In the genomic region with DNA sequence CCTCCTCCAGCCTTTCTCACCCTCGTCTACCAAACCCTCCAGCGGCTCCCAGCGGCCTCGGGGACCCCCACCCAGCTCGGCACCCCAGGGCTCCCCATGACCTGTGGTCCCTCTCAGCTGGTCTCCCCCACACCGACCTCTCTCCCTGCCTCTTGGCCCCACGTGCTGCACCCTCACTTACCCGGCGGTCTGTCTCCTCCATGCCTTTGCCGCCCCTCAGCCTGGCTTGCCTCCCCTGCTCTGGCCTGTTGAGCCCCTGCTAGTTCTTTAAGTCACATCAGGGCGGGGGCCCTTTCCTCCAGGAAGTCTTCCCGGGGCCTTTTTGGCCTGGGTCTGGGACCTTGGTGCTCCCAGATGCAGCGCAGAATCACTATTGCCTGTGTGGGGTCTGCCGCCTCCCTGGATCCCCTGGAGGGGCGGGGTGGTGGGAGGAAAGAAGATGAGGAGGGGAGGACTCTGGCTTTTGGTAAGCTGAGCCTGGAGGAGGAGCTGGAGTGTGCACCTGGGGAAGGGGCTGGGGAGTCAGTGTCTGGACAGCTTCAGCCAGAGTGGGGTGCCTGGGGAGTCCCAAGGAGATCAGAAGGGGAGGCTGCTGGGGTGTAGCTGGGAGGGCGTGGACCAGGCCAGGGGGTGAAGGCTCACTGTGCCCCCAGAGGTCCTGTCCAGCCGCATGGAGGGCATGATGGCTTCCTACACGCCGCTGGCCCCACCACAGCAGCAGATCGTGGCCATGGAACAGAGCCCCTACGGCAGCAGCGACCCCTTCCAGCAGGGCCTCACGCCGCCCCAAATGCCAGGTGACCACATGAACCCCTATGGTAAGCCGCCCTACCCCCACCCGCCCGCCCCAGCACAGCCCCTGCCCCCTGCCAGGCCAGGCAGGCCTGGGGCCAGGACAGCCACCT, we compare ENCODE assay signal across 17 cellular contexts.
DNase-seq lines count a peak whose midpoint lies in the region; ATAC-seq and TF ChIP-seq lines count a peak whose summit lies in the region.
"Had no signal": no experiment of that assay in that cellular context is flagged by ENCODE, and none has a peak within 500 bp of the region (broad histone marks: within the 10 kb centered on the region; RNA-seq: fewer than 3 reads in every experiment).

No MANE protein-coding gene starts in this region.

- H3K27ac ChIP-seq in sigmoid colon, result no peak overlapping the region
- H3K27ac ChIP-seq: KMS-11 had no signal

- no peaks in the 10 kb centered on the region for H3K9me3 ChIP-seq in sigmoid colon

- no peaks in the 10 kb centered on the region for H3K36me3 Mint-ChIP-seq in activated CD4-positive, alpha-beta T cell treated with anti-CD3 and anti-CD28 coated beads for 36 hours (ENCODE audit: low read depth)
- no peaks in the 10 kb centered on the region for H3K36me3 Mint-ChIP-seq in activated CD4-positive, alpha-beta T cell treated with anti-CD3 and anti-CD28 coated beads, Interleukin-2, amount 10 ng/mL, durations not matched to agents 24 days and 14 days (ENCODE audit: low read depth)
- H3K36me3 Mint-ChIP-seq in WTC11 (no peaks in the 10 kb centered on the region), glutamatergic neuron (ENCODE audit: unreplicated experiment) (peaks cover 3% of the 10 kb centered on the region)
- H3K36me3 Mint-ChIP-seq: CD4-positive, alpha-beta memory T cell had no signal

- no peak for TF ChIP-seq POLR2A in sigmoid colon (IDR thresholded peaks at IDR 0.05)

- CTCF ChIA-PET in activated CD4-positive, alpha-beta T cell treated with anti-CD3 and anti-CD28 coated beads for 36 hours (lab: Charles Lee), result interaction anchor here (0.6 to 1.9 kb wide), 4 partner anchors 8 to 87 kb away, joined by 3 to 12 read pairs (median 5); no protein-coding TSS in a partner anchor
- CTCF ChIA-PET in WTC11 (lab: Charles Lee), result interaction anchor here (0.8 to 2.3 kb wide), 11 partner anchors 7 to 318 kb away, joined by 3 to 18 read pairs (median 4); no protein-coding TSS in a partner anchor

- H3K36me3 ChIP-seq in sigmoid colon, result no peaks in the 10 kb centered on the region

- ATAC-seq in activated CD4-positive, alpha-beta T cell treated with anti-CD3 and anti-CD28 coated beads for 36 hours, result no peak
- ATAC-seq in WTC11 (no peak), HG03439 (IDR thresholded peaks at IDR 0.05; ENCODE audit: unreplicated experiment) (no peak)

- 79 to 86% methylated on average over 27 of the region's 27 CpGs for WGBS in sigmoid colon, 2 donors

- POLR2A ChIA-PET in activated CD4-positive, alpha-beta T cell treated with anti-CD3 and anti-CD28 coated beads for 36 hours (lab: Charles Lee), result no interaction called here
- POLR2A ChIA-PET in WTC11 (lab: Charles Lee), result no interaction called here

- TF ChIP-seq CTCF in WTC11 (IDR thresholded peaks at IDR 0.05) (no peak), sigmoid colon (IDR thresholded peaks at IDR 0.05) (no peak), glutamatergic neuron (IDR thresholded peaks at IDR 0.05; ENCODE audit: partially characterized antibody, unreplicated experiment) (no peak)

- H3K27me3 ChIP-seq in sigmoid colon, result peaks cover 0 to 16% (median 0%) of the 10 kb centered on the region in 3 donors

- H3K4me1 ChIP-seq in sigmoid colon, result no peaks in the 10 kb centered on the region

- H3K4me3 Mint-ChIP-seq in activated CD4-positive, alpha-beta T cell treated with anti-CD3 and anti-CD28 coated beads for 36 hours, result no peak overlapping the region
- no peak overlapping the region for H3K4me3 Mint-ChIP-seq in activated CD4-positive, alpha-beta T cell treated with anti-CD3 and anti-CD28 coated beads, Interleukin-2, amount 10 ng/mL, durations not matched to agents 24 days and 14 days
- H3K4me3 Mint-ChIP-seq in WTC11, result no peak overlapping the region
- no peak overlapping the region for H3K4me3 Mint-ChIP-seq in glutamatergic neuron (ENCODE audit: unreplicated experiment)
- H3K4me3 Mint-ChIP-seq: CD4-positive, alpha-beta memory T cell; HFFc6 had no signal

- no peak overlapping the region for H3K4me3 ChIP-seq in sigmoid colon

- TF ChIP-seq EP300 in sigmoid colon (IDR thresholded peaks at IDR 0.05), result no peak

- H3K9me3 Mint-ChIP-seq in activated CD4-positive, alpha-beta T cell treated with anti-CD3 and anti-CD28 coated beads for 36 hours (ENCODE audit: low read depth), result no peaks in the 10 kb centered on the region
- H3K9me3 Mint-ChIP-seq in activated CD4-positive, alpha-beta T cell treated with anti-CD3 and anti-CD28 coated beads, Interleukin-2, amount 10 ng/mL, durations not matched to agents 24 days and 14 days, result no peaks in the 10 kb centered on the region
- H3K9me3 Mint-ChIP-seq in WTC11 (no peaks in the 10 kb centered on the region), glutamatergic neuron (ENCODE audit: unreplicated experiment) (peaks cover 2% of the 10 kb centered on the region)
- H3K9me3 Mint-ChIP-seq: CD4-positive, alpha-beta memory T cell; HFFc6 had no signal

- H3K27ac Mint-ChIP-seq in activated CD4-positive, alpha-beta T cell treated with anti-CD3 and anti-CD28 coated beads for 36 hours, result no peak overlapping the region
- H3K27ac Mint-ChIP-seq in activated CD4-positive, alpha-beta T cell treated with anti-CD3 and anti-CD28 coated beads, Interleukin-2, amount 10 ng/mL, durations not matched to agents 24 days and 14 days, result no peak overlapping the region
- H3K27ac Mint-ChIP-seq in WTC11 (no peak overlapping the region), glutamatergic neuron (ENCODE audit: unreplicated experiment) (no peak overlapping the region)
- H3K27ac Mint-ChIP-seq: CD4-positive, alpha-beta memory T cell; HFFc6 had no signal

- peak; percentile 2 for DNase-seq in activated CD4-positive, alpha-beta T cell treated with anti-CD3 and anti-CD28 coated beads for 36 hours
- no peak for DNase-seq in activated CD4-positive, alpha-beta T cell treated with anti-CD3 and anti-CD28 coated beads, Interleukin-2, amount 10 ng/mL, durations not matched to agents 24 days and 14 days
- DNase-seq in WTC11 (ENCODE audit: low spot score) (peak; percentile 11), islet precursor cell (peak; percentile 52), sigmoid colon (peak; percentile 52), NCI-H774 (lab: John Stamatoyannopoulos, UW) (no peak), glutamatergic neuron (no peak)
- DNase-seq: CD4-positive, alpha-beta memory T cell; DMS79 treated with DMSO at 0.1 percent for 48 hours; GOT3; HFFc6; NCI-H146; NCI-H2081; NCI-H748 treated with DMSO at 0.1 percent for 48 hours; RPMI8226 had no signal

- H3K27me3 Mint-ChIP-seq in activated CD4-positive, alpha-beta T cell treated with anti-CD3 and anti-CD28 coated beads for 36 hours, result peaks cover 6% of the 10 kb centered on the region
- H3K27me3 Mint-ChIP-seq in activated CD4-positive, alpha-beta T cell treated with anti-CD3 and anti-CD28 coated beads, Interleukin-2, amount 10 ng/mL, durations not matched to agents 24 days and 14 days, result peaks cover 3% of the 10 kb centered on the region
- H3K27me3 Mint-ChIP-seq in WTC11 (ENCODE audit: low read depth) (peaks cover 9% of the 10 kb centered on the region), glutamatergic neuron (ENCODE audit: unreplicated experiment) (peaks cover 11% of the 10 kb centered on the region)

- intact Hi-C loops in activated CD4-positive, alpha-beta T cell treated with anti-CD3 and anti-CD28 coated beads for 36 hours (cut with DNase I, micrococcal nuclease), result no loop called here
- intact Hi-C loops in activated CD4-positive, alpha-beta T cell treated with anti-CD3 and anti-CD28 coated beads, Interleukin-2, amount 10 ng/mL, durations not matched to agents 24 days and 14 days (cut with micrococcal nuclease), result no loop called here
- intact Hi-C loops in sigmoid colon (cut with DNase I), result no loop called here

- no peaks in the 10 kb centered on the region for H3K4me1 Mint-ChIP-seq in activated CD4-positive, alpha-beta T cell treated with anti-CD3 and anti-CD28 coated beads for 36 hours
- H3K4me1 Mint-ChIP-seq in activated CD4-positive, alpha-beta T cell treated with anti-CD3 and anti-CD28 coated beads, Interleukin-2, amount 10 ng/mL, durations not matched to agents 24 days and 14 days, result no peaks in the 10 kb centered on the region
- H3K4me1 Mint-ChIP-seq in WTC11 (no peaks in the 10 kb centered on the region; the same call in 1 of the 2 replicates), glutamatergic neuron (ENCODE audit: low read depth, unreplicated experiment) (no peaks in the 10 kb centered on the region)
- H3K4me1 Mint-ChIP-seq: CD4-positive, alpha-beta memory T cell had no signal

TF ChIP-seq in WTC11, 78 proteins besides CTCF, POLR2A, EP300 and RAD21 (continues in another document):
- TF ChIP-seq, protein P1, sequence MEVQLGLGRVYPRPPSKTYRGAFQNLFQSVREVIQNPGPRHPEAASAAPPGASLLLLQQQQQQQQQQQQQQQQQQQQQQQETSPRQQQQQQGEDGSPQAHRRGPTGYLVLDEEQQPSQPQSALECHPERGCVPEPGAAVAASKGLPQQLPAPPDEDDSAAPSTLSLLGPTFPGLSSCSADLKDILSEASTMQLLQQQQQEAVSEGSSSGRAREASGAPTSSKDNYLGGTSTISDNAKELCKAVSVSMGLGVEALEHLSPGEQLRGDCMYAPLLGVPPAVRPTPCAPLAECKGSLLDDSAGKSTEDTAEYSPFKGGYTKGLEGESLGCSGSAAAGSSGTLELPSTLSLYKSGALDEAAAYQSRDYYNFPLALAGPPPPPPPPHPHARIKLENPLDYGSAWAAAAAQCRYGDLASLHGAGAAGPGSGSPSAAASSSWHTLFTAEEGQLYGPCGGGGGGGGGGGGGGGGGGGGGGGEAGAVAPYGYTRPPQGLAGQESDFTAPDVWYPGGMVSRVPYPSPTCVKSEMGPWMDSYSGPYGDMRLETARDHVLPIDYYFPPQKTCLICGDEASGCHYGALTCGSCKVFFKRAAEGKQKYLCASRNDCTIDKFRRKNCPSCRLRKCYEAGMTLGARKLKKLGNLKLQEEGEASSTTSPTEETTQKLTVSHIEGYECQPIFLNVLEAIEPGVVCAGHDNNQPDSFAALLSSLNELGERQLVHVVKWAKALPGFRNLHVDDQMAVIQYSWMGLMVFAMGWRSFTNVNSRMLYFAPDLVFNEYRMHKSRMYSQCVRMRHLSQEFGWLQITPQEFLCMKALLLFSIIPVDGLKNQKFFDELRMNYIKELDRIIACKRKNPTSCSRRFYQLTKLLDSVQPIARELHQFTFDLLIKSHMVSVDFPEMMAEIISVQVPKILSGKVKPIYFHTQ (CRISPR knock-in tag; IDR thresholded peaks at IDR 0.05), result no peak

Comparison
In these comparisons a context has a peak if more than half of its experiments do, and no peak if none do; other contexts are left out.
1. DNase-seq: peak in activated CD4-positive, alpha-beta T cell treated with anti-CD3 and anti-CD28 coated beads for 36 hours (single experiment), WTC11 (single experiment), islet precursor cell (single experiment) and sigmoid colon (single experiment); none in activated CD4-positive, alpha-beta T cell treated with anti-CD3 and anti-CD28 coated beads, Interleukin-2, amount 10 ng/mL, durations not matched to agents 24 days and 14 days (single experiment), NCI-H774 (single experiment) and glutamatergic neuron (single experiment).